ENCODE assay signal across 8 cellular contexts in genomic region chr16:25013751-25014499, GRCh38. TPM values are rescaled to one million over a fixed set of nuclear protein-coding genes. Genes with fewer than 3 reads are reported as not detected.
DNase-seq lines count a peak whose midpoint lies in the region; ATAC-seq and TF ChIP-seq lines count a peak whose summit lies in the region.

No MANE protein-coding gene starts in this region.

- TF ChIP-seq POLR2A in erythroblast (IDR thresholded peaks at IDR 0.05; ENCODE audit: low read length) (no peak), prostate gland (IDR thresholded peaks at IDR 0.05) (no peak)

- peaks cover 35% of the 10 kb centered on the region for H3K36me3 Mint-ChIP-seq in activated CD4-positive, alpha-beta T cell treated with anti-CD3 and anti-CD28 coated beads for 36 hours (ENCODE audit: low read depth)

- WGBS in prostate gland = 23% methylated on average over 14 of the region's 14 CpGs

- TF ChIP-seq CTCF in PC-9 (conservative IDR thresholded peaks at IDR 0.05) (no peak), prostate gland (IDR thresholded peaks at IDR 0.05) (no peak)

- DNase-seq in activated CD4-positive, alpha-beta T cell treated with anti-CD3 and anti-CD28 coated beads for 36 hours = no peak
- DNase-seq in activated CD4-positive, alpha-beta T cell treated with anti-CD3 and anti-CD28 coated beads for 48 hours = no peak
- DNase-seq in PC-9 = no peak
- DNase-seq in erythroblast (lab: John Stamatoyannopoulos, UW) = peak; percentile 50 to 64
- DNase-seq in prostate gland (ENCODE audit: low spot score) = no peak
- DNase-seq in dermis blood vessel endothelial cell = no peak
- no peak for DNase-seq in activated CD8-positive, alpha-beta memory T cell treated with anti-CD3 and anti-CD28 coated beads, Interleukin-2, amount 50 U/mL, for 48 hours

- peaks cover 54% of the 10 kb centered on the region for H3K79me2 ChIP-seq in PC-9 (ENCODE audit: low read depth)

- H3K9me3 Mint-ChIP-seq in activated CD4-positive, alpha-beta T cell treated with anti-CD3 and anti-CD28 coated beads for 36 hours (ENCODE audit: low read depth) = no peaks in the 10 kb centered on the region

- H3K4me1 Mint-ChIP-seq in activated CD4-positive, alpha-beta T cell treated with anti-CD3 and anti-CD28 coated beads for 36 hours = peaks cover 81% of the 10 kb centered on the region

- H3K9me3 ChIP-seq in PC-9 (ENCODE audit: insufficient read depth, low read depth) = no peaks in the 10 kb centered on the region
- H3K9me3 ChIP-seq in prostate gland = no peaks in the 10 kb centered on the region

- peak overlapping the region; percentile 96 for H3K4me2 ChIP-seq in PC-9

- H3K36me3 ChIP-seq in PC-9 (ENCODE audit: low read depth) (no peaks in the 10 kb centered on the region), prostate gland (no peaks in the 10 kb centered on the region)

- H3F3A ChIP-seq in PC-9 (ENCODE audit: insufficient read depth, low read depth) = peaks cover 17% of the 10 kb centered on the region; the same call in 1 of the 2 replicates

- POLR2A ChIA-PET in activated CD4-positive, alpha-beta T cell treated with anti-CD3 and anti-CD28 coated beads for 36 hours (lab: Charles Lee) = interaction anchor here (0.6 to 0.7 kb wide), 2 partner anchors 24 to 1143 kb away, joined by 4 to 6 read pairs; no protein-coding TSS in a partner anchor
- POLR2A ChIA-PET in PC-9 (lab: Charles Lee; ENCODE audit: unreplicated experiment) = interaction anchor here (0.6 kb wide), 1 partner anchor 22 kb away, joined by 5 read pairs; no protein-coding TSS in a partner anchor

- H3K9me2 ChIP-seq in PC-9 (ENCODE audit: insufficient read depth) = no peaks in the 10 kb centered on the region

- H3K4me3 Mint-ChIP-seq in activated CD4-positive, alpha-beta T cell treated with anti-CD3 and anti-CD28 coated beads for 36 hours = peak overlapping the region; percentile 96

- H3K27ac Mint-ChIP-seq in activated CD4-positive, alpha-beta T cell treated with anti-CD3 and anti-CD28 coated beads for 36 hours = peak overlapping the region; percentile 94

- TSS peak; percentile 29 for BruUV-seq in PC-9 (replicated peaks; lab: Mats Ljungman, UMichigan)

- peak; percentile 11 for ATAC-seq in activated CD4-positive, alpha-beta T cell treated with anti-CD3 and anti-CD28 coated beads for 36 hours
- ATAC-seq in HG02763 (IDR thresholded peaks at IDR 0.05; ENCODE audit: unreplicated experiment) = peak; percentile 52

- no peaks in the 10 kb centered on the region for H3K27me3 Mint-ChIP-seq in activated CD4-positive, alpha-beta T cell treated with anti-CD3 and anti-CD28 coated beads for 36 hours

- H3K4me1 ChIP-seq in PC-9 (replicated peaks; ENCODE audit: insufficient read depth) = peaks cover 26% of the 10 kb centered on the region
- peaks cover 9% of the 10 kb centered on the region for H3K4me1 ChIP-seq in prostate gland (replicated peaks)

- H4K20me1 ChIP-seq in PC-9 (ENCODE audit: insufficient read depth) = 0 out of 2 replicates have a peak, but pooled peaks cover 3% of the 10 kb centered on the region

- peak overlapping the region; percentile 85 for H2AFZ ChIP-seq in PC-9

- CTCF ChIA-PET in activated CD4-positive, alpha-beta T cell treated with anti-CD3 and anti-CD28 coated beads for 36 hours (lab: Charles Lee) = interaction anchor here (0.6 to 1.5 kb wide), 3 partner anchors 18 to 222 kb away, joined by 3 to 5 read pairs (median 3); no protein-coding TSS in a partner anchor
- CTCF ChIA-PET in PC-9 (lab: Charles Lee) = interaction anchor here (0.6 kb wide), 1 partner anchor 22 kb away, joined by 3 read pairs; no protein-coding TSS in a partner anchor

- H3K27ac ChIP-seq in PC-9 = peak overlapping the region; percentile 52
- peak overlapping the region; percentile 86 to 94 for H3K27ac ChIP-seq in prostate gland

- H3K4me3 ChIP-seq in PC-9 (peak overlapping the region; percentile 95), prostate gland (peak overlapping the region; percentile 88 to 91)

- intact Hi-C loops in activated CD4-positive, alpha-beta T cell treated with anti-CD3 and anti-CD28 coated beads for 36 hours (cut with DNase I, micrococcal nuclease) = loop anchor here in 1 of 2 experiments (1.0 to 10.0 kb wide), 3 partner anchors 93 to 1581 kb away; no protein-coding TSS in a partner anchor
- intact Hi-C loops in PC-9 (cut with micrococcal nuclease; ENCODE audit: unreplicated experiment) = loop anchor here (1.0 to 2.0 kb wide), 3 partner anchors 8 to 35 kb away; no protein-coding TSS in a partner anchor
- intact Hi-C loops in prostate gland (cut with DNase I) = loop anchor here (10.0 kb wide), 2 partner anchors 91 to 449 kb away; no protein-coding TSS in a partner anchor

- no peaks in the 10 kb centered on the region for H3K27me3 ChIP-seq in PC-9 (ENCODE audit: insufficient read depth, low read depth)
- no peaks in the 10 kb centered on the region for H3K27me3 ChIP-seq in prostate gland (replicated peaks; ENCODE audit: insufficient read depth)

RNA-seq across cellular contexts. Expression of gene ARHGAP17, which starts 1.2 kb away (rescaled TPM):
- total RNA-seq in activated CD4-positive, alpha-beta T cell treated with anti-CD3 and anti-CD28 coated beads for 36 hours = 10 to 100 TPM; 55.1 to 60.4 TPM
- total RNA-seq in PC-9 (2021) (69.6 and 74.6 TPM in 2 replicates), prostate gland (10 to 100 TPM; 30.4 to 65.9 TPM), dermis blood vessel endothelial cell (59.9 and 81.3 TPM in 2 replicates)

Comparison
In these comparisons a context has a peak if more than half of its experiments do, and no peak if none do; other contexts are left out.
1. DNase-seq: peak in erythroblast (2 of 2); none in activated CD4-positive, alpha-beta T cell treated with anti-CD3 and anti-CD28 coated beads for 36 hours (single experiment), activated CD4-positive, alpha-beta T cell treated with anti-CD3 and anti-CD28 coated beads for 48 hours (single experiment), PC-9 (0 of 2), prostate gland (single experiment), dermis blood vessel endothelial cell (single experiment) and activated CD8-positive, alpha-beta memory T cell treated with anti-CD3 and anti-CD28 coated beads, Interleukin-2, amount 50 U/mL, for 48 hours (single experiment).